2 cellular contexts compared by ENCODE assay signal in genomic region chr12:66500094-66500493, GRCh38.
TF ChIP-seq lines count a peak whose summit lies in the region.

No MANE protein-coding gene starts in this region.

TF ChIP-seq in GM23338, 12 proteins besides CTCF, POLR2A, EP300 and RAD21:
- TF ChIP-seq ZNF462 (CRISPR knock-in tag; IDR thresholded peaks at IDR 0.05), result no peak
- no peak for TF ChIP-seq STAT1 (IDR thresholded peaks at IDR 0.05; ENCODE audit: unreplicated experiment)
- TF ChIP-seq POLR2AphosphoS5 (IDR thresholded peaks at IDR 0.05; ENCODE audit: low read depth), result no peak
- TF ChIP-seq CREB1 (CRISPR knock-in tag; IDR thresholded peaks at IDR 0.05; ENCODE audit: low read depth), result no peak
- no peak for TF ChIP-seq EZH2phosphoT487 (IDR thresholded peaks at IDR 0.05; ENCODE audit: unreplicated experiment)
- TF ChIP-seq EZH2 (IDR thresholded peaks at IDR 0.05; ENCODE audit: low read depth, unreplicated experiment), result no peak
- TF ChIP-seq ZNF331 (CRISPR knock-in tag; IDR thresholded peaks at IDR 0.05; ENCODE audit: low read depth), result no peak
- TF ChIP-seq, protein P1, sequence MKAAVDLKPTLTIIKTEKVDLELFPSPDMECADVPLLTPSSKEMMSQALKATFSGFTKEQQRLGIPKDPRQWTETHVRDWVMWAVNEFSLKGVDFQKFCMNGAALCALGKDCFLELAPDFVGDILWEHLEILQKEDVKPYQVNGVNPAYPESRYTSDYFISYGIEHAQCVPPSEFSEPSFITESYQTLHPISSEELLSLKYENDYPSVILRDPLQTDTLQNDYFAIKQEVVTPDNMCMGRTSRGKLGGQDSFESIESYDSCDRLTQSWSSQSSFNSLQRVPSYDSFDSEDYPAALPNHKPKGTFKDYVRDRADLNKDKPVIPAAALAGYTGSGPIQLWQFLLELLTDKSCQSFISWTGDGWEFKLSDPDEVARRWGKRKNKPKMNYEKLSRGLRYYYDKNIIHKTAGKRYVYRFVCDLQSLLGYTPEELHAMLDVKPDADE (IDR thresholded peaks at IDR 0.05), result no peak
- no peak for TF ChIP-seq JUNB (IDR thresholded peaks at IDR 0.05; ENCODE audit: unreplicated experiment)
- TF ChIP-seq ZNF114 (CRISPR knock-in tag; IDR thresholded peaks at IDR 0.05), result no peak
- TF ChIP-seq, protein P2, sequence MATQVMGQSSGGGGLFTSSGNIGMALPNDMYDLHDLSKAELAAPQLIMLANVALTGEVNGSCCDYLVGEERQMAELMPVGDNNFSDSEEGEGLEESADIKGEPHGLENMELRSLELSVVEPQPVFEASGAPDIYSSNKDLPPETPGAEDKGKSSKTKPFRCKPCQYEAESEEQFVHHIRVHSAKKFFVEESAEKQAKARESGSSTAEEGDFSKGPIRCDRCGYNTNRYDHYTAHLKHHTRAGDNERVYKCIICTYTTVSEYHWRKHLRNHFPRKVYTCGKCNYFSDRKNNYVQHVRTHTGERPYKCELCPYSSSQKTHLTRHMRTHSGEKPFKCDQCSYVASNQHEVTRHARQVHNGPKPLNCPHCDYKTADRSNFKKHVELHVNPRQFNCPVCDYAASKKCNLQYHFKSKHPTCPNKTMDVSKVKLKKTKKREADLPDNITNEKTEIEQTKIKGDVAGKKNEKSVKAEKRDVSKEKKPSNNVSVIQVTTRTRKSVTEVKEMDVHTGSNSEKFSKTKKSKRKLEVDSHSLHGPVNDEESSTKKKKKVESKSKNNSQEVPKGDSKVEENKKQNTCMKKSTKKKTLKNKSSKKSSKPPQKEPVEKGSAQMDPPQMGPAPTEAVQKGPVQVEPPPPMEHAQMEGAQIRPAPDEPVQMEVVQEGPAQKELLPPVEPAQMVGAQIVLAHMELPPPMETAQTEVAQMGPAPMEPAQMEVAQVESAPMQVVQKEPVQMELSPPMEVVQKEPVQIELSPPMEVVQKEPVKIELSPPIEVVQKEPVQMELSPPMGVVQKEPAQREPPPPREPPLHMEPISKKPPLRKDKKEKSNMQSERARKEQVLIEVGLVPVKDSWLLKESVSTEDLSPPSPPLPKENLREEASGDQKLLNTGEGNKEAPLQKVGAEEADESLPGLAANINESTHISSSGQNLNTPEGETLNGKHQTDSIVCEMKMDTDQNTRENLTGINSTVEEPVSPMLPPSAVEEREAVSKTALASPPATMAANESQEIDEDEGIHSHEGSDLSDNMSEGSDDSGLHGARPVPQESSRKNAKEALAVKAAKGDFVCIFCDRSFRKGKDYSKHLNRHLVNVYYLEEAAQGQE (IDR thresholded peaks at IDR 0.05; ENCODE audit: unreplicated experiment), result no peak
- TF ChIP-seq NANOG (IDR thresholded peaks at IDR 0.05; ENCODE audit: borderline replicate concordance), result no peak
TF ChIP-seq in GM23338: peak in this region for 0.

TF ChIP-seq in H1, 55 proteins besides CTCF, POLR2A, EP300 and RAD21:
- no peak for TF ChIP-seq CEBPB (IDR thresholded peaks at IDR 0.05; ENCODE audit: low read depth, low read length)
- TF ChIP-seq YY1 (IDR thresholded peaks at IDR 0.05; ENCODE audit: low read depth, low read length), result no peak
- TF ChIP-seq KDM4A (IDR thresholded peaks at IDR 0.05; ENCODE audit: low read depth, low read length, severe bottlenecking), result no peak
- no peak for TF ChIP-seq NANOG (IDR thresholded peaks at IDR 0.05; ENCODE audit: insufficient read depth, low read depth, low read length, poor library complexity, severe bottlenecking)
